In the genomic region with DNA sequence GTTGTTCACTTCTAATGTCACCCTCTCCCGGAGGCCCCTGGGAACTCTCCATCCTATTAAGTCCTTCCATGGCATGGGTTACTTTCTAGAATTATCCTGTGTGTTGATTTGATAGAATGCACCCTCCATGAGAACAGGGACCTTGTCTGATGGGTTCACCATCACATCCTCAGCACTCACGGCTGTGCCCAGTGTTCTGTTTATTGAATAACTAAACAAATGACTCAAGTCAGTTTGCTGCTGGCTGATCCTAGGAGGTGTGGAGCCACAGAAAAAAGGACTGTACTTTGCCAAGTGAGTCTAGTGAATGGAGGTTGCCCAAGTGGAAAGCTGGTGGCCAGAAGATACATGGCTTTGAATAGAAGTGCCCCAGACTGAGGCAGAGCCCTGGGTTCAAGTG, we compare ENCODE assay signal across 10 cellular contexts. TPM values are rescaled to one million over a fixed set of nuclear protein-coding genes. Genes with fewer than 3 reads are reported as not detected.
DNase-seq lines count a peak whose midpoint lies in the region; ATAC-seq and TF ChIP-seq lines count a peak whose summit lies in the region.
"Had no signal": no experiment of that assay in that cellular context is flagged by ENCODE, and none has a peak within 500 bp of the region (broad histone marks: within the 10 kb centered on the region; RNA-seq: fewer than 3 reads in every experiment).

No MANE protein-coding gene starts in this region.

- no peaks in the 10 kb centered on the region for H3K79me2 ChIP-seq in fibroblast of lung (ENCODE audit: control insufficient read depth, insufficient read depth, low read length)

- H3K9ac ChIP-seq in fibroblast of lung (ENCODE audit: insufficient read depth, low read length): no peak overlapping the region

- no peak overlapping the region for H2AFZ ChIP-seq in fibroblast of lung (ENCODE audit: low read length)

- no peak overlapping the region for H3K4me3 ChIP-seq in SJSA1
- no peak overlapping the region for H3K4me3 ChIP-seq in fibroblast of lung (replicated peaks in 1 of 4; ENCODE audit: control extremely low read depth in 1 of 4, insufficient read depth in 1 of 4, low read depth in 3 of 4, low read length in 4 of 4)
- H3K4me3 ChIP-seq in prostate gland: no peak overlapping the region
- H3K4me3 ChIP-seq: SK-N-MC had no signal

- H3K4me1 ChIP-seq in SJSA1 (replicated peaks) (peaks cover 48% of the 10 kb centered on the region), fibroblast of lung (ENCODE audit: control insufficient read depth, extremely low read depth, insufficient read depth, low read length) (peaks cover 24% of the 10 kb centered on the region), prostate gland (replicated peaks) (peaks cover 16% of the 10 kb centered on the region)

- in situ Hi-C loops in Caki2 (cut with HindIII; ENCODE audit: low pct_unique_long_range_greater_than_20kb, low sequenced_read_pairs): no loop called here

- H3K36me3 ChIP-seq in SJSA1 (no peaks in the 10 kb centered on the region), fibroblast of lung (ENCODE audit: control insufficient read depth, insufficient read depth, low read length) (no peaks in the 10 kb centered on the region), prostate gland (no peaks in the 10 kb centered on the region)

- peak overlapping the region; percentile 73 for H3K4me2 ChIP-seq in fibroblast of lung (ENCODE audit: extremely low read depth, insufficient read depth, low read length)

- intact Hi-C loops in prostate gland (cut with DNase I): no loop called here

- H3K27me3 ChIP-seq in SJSA1 (replicated peaks): no peaks in the 10 kb centered on the region
- peaks cover 3% of the 10 kb centered on the region for H3K27me3 ChIP-seq in fibroblast of lung (ENCODE audit: control insufficient read depth, insufficient read depth, low read length)
- H3K27me3 ChIP-seq in prostate gland (replicated peaks; ENCODE audit: insufficient read depth): no peaks in the 10 kb centered on the region

- H3K9me3 ChIP-seq in SJSA1 (replicated peaks) (no peaks in the 10 kb centered on the region), fibroblast of lung (ENCODE audit: control insufficient read depth, insufficient read depth, low read depth, low read length) (no peaks in the 10 kb centered on the region), prostate gland (no peaks in the 10 kb centered on the region)

- H3K27ac ChIP-seq in SJSA1: peak overlapping the region; percentile 34
- H3K27ac ChIP-seq in fibroblast of lung (ENCODE audit: insufficient read depth, low read length): peak overlapping the region; percentile 64
- H3K27ac ChIP-seq in prostate gland: peak overlapping the region; percentile 52 to 72
- H3K27ac ChIP-seq: SK-N-MC had no signal

- peak; percentile 61 for DNase-seq in Caki2 (ENCODE audit: low read depth)
- peak; percentile 69 to 75 for DNase-seq in SJSA1 (ENCODE audit: low read depth in 1 of 2, low spot score in 2 of 2)
- DNase-seq in fibroblast of lung (ENCODE audit: low read depth in 2 of 2): peak; percentile 68 to 87
- DNase-seq in prostate gland (ENCODE audit: low spot score): no peak
- DNase-seq: activated CD4-positive, alpha-beta T cell treated with anti-CD3 and anti-CD28 coated beads, Interleukin-2, amount 50 U/mL, for 48 hours had no signal

- TF ChIP-seq CTCF in fibroblast of lung (conservative IDR thresholded peaks at IDR 0.05 in 1 of 2, IDR thresholded peaks at IDR 0.05 in 1 of 2; ENCODE audit: low read depth in 1 of 2, low read length in 2 of 2): no peak
- no peak for TF ChIP-seq CTCF in prostate gland (IDR thresholded peaks at IDR 0.05)

- no peaks in the 10 kb centered on the region for H4K20me1 ChIP-seq in fibroblast of lung (ENCODE audit: control insufficient read depth, extremely low read depth, insufficient read depth, low read length)

- ATAC-seq in GM21367 (IDR thresholded peaks at IDR 0.05; ENCODE audit: unreplicated experiment) (no peak), HG03439 (IDR thresholded peaks at IDR 0.05; ENCODE audit: unreplicated experiment) (no peak), GM21723 (IDR thresholded peaks at IDR 0.05; ENCODE audit: unreplicated experiment) (no peak), HG02759 (IDR thresholded peaks at IDR 0.05; ENCODE audit: unreplicated experiment) (no peak)

- WGBS in prostate gland: 46% methylated on average over 2 of the region's 2 CpGs

- TF ChIP-seq POLR2A in prostate gland (IDR thresholded peaks at IDR 0.05): no peak

RNA-seq across cellular contexts. Expression of a gene that starts 48.5 kb away (rescaled TPM):
- 0.07 TPM in 1 of 2 replicates, not detected in the other for total RNA-seq in Caki2 (2014; rRNA removed; shearing (Covaris generic); ENCODE audit: low replicate concordance)
- total RNA-seq in SJSA1 (2014; rRNA removed; shearing (Covaris generic)): 0.06 and 0.18 TPM in 2 replicates
- 0.51 and 0.83 TPM in 2 replicates for total RNA-seq in fibroblast of lung
- 1.5 and 2.1 TPM in 2 replicates for polyA plus RNA-seq in fibroblast of lung
- polyA plus RNA-seq in fibroblast of lung (2012): 1.9 and 2.9 TPM in 2 replicates
- polyA minus RNA-seq in fibroblast of lung (ENCODE audit: low replicate concordance): 0.08 and 1.8 TPM in 2 replicates
- 1 to 10 TPM; 4.5 to 7.1 TPM for total RNA-seq in prostate gland
